7 cellular contexts compared by ENCODE assay signal in the genomic region with DNA sequence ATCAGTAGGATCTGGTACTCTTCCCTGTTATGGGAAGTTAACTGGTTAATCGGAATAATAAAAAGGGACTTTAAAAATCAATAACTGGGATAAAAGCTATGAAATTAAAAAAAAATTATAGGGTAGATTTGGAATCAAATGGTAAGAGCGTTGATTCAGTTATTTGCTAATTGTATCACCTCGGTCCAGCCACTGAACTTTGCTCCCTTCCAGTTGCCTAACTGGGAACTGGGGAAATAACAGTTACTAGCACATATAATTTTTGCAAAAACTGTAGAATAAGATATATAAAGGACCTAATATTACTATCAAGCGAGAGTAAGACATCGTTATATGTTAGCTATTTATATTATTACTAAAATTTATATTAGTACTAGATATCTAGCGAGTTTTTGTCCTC.
"Had no signal": no experiment of that assay in that cellular context is flagged by ENCODE, and none has a peak within 500 bp of the region (broad histone marks: within the 10 kb centered on the region; RNA-seq: fewer than 3 reads in every experiment).

No MANE protein-coding gene starts in this region.

- ATAC-seq: GM12878 had no signal

- FAIRE-seq: GM12878, GM12891, GM12892, GM18507, GM19239 had no signal

- H3K4me3 ChIP-seq: GM12878 had no signal

- DNase-seq: GDM1, GF-D8 had no signal
